9 cellular contexts compared by ENCODE assay signal in genomic region chr4:52665592-52665991, GRCh38. TPM values are rescaled to one million over a fixed set of nuclear protein-coding genes. Genes with fewer than 3 reads are reported as not detected.
DNase-seq lines count a peak whose midpoint lies in the region; ATAC-seq and TF ChIP-seq lines count a peak whose summit lies in the region.
"Had no signal": no experiment of that assay in that cellular context is flagged by ENCODE, and none has a peak within 500 bp of the region (broad histone marks: within the 10 kb centered on the region; RNA-seq: fewer than 3 reads in every experiment).

No MANE protein-coding gene starts in this region.

- H3K36me3 Mint-ChIP-seq in central memory CD8-positive, alpha-beta T cell (ENCODE audit: insufficient read depth), result no peaks in the 10 kb centered on the region
- peaks cover 3% of the 10 kb centered on the region for H3K36me3 Mint-ChIP-seq in activated T-cell treated with anti-CD3 and anti-CD28 coated beads, Interleukin-2, amount 50 U/mL, for 24 hours (ENCODE audit: low read depth)

- H3K9me3 Mint-ChIP-seq in central memory CD8-positive, alpha-beta T cell, result no peaks in the 10 kb centered on the region
- H3K9me3 Mint-ChIP-seq in activated T-cell treated with anti-CD3 and anti-CD28 coated beads, Interleukin-2, amount 50 U/mL, for 24 hours, result no peaks in the 10 kb centered on the region
- H3K9me3 Mint-ChIP-seq: activated naive CD4-positive, alpha-beta T cell treated with anti-CD3 and anti-CD28 coated beads, Interleukin-2, amount 50 U/mL, for 24 hours had no signal

- no peak overlapping the region for H3K27ac Mint-ChIP-seq in central memory CD8-positive, alpha-beta T cell (ENCODE audit: low read depth)
- H3K27ac Mint-ChIP-seq in activated T-cell treated with anti-CD3 and anti-CD28 coated beads, Interleukin-2, amount 50 U/mL, for 24 hours, result no peak overlapping the region
- H3K27ac Mint-ChIP-seq: activated naive CD4-positive, alpha-beta T cell treated with anti-CD3 and anti-CD28 coated beads, Interleukin-2, amount 50 U/mL, for 24 hours had no signal

- no peak overlapping the region for H3K4me3 Mint-ChIP-seq in central memory CD8-positive, alpha-beta T cell
- H3K4me3 Mint-ChIP-seq in activated T-cell treated with anti-CD3 and anti-CD28 coated beads, Interleukin-2, amount 50 U/mL, for 24 hours, result no peak overlapping the region
- H3K4me3 Mint-ChIP-seq: activated naive CD4-positive, alpha-beta T cell treated with anti-CD3 and anti-CD28 coated beads, Interleukin-2, amount 50 U/mL, for 24 hours had no signal

- peak; percentile 13 for TF ChIP-seq CTCF in C4-2B (conservative IDR thresholded peaks at IDR 0.05)

- DNase-seq in central memory CD8-positive, alpha-beta T cell (ENCODE audit: low spot score in 2 of 2), result no peak
- no peak for DNase-seq in stimulated activated naive CD8-positive, alpha-beta T cell treated with anti-CD3 and anti-CD28 coated beads, Interleukin-15, Interleukin-2, amounts not matched to agents 100 U/mL and 50 U/mL, for 24 hours
- DNase-seq in SHP77 treated with DMSO at 0.1 percent for 48 hours (lab: John Stamatoyannopoulos, UW) (no peak), cerebellum (ENCODE audit: low spot score) (no peak)
- DNase-seq in activated T-cell treated with anti-CD3 and anti-CD28 coated beads, Interleukin-2, amount 50 U/mL, for 24 hours, result no peak

- H3K27ac ChIP-seq in C4-2B, result no peak overlapping the region

- H3K27me3 Mint-ChIP-seq in central memory CD8-positive, alpha-beta T cell, result peaks cover 37% of the 10 kb centered on the region
- H3K27me3 Mint-ChIP-seq in activated T-cell treated with anti-CD3 and anti-CD28 coated beads, Interleukin-2, amount 50 U/mL, for 24 hours, result peaks cover 37% of the 10 kb centered on the region

- peaks cover 4% of the 10 kb centered on the region for H3K4me1 Mint-ChIP-seq in central memory CD8-positive, alpha-beta T cell
- H3K4me1 Mint-ChIP-seq in activated T-cell treated with anti-CD3 and anti-CD28 coated beads, Interleukin-2, amount 50 U/mL, for 24 hours (ENCODE audit: low read depth), result peaks cover 6% of the 10 kb centered on the region
- H3K4me1 Mint-ChIP-seq: activated naive CD4-positive, alpha-beta T cell treated with anti-CD3 and anti-CD28 coated beads, Interleukin-2, amount 50 U/mL, for 24 hours had no signal

- ATAC-seq in GM19452 (IDR thresholded peaks at IDR 0.05; ENCODE audit: unreplicated experiment), result peak; percentile 71
- peak; percentile 84 for ATAC-seq in HG03571 (IDR thresholded peaks at IDR 0.05; ENCODE audit: unreplicated experiment)
- ATAC-seq in central memory CD8-positive, alpha-beta T cell (replicated peaks; ENCODE audit: extremely low read depth, poor library complexity, severe bottlenecking), result peak; percentile 58
- ATAC-seq in stimulated activated naive CD8-positive, alpha-beta T cell treated with anti-CD3 and anti-CD28 coated beads, Interleukin-15, Interleukin-2, amounts not matched to agents 100 U/mL and 50 U/mL, for 24 hours, result peak; percentile 71

RNA-seq across cellular contexts. Expression of gene USP46, which starts 6.5 kb away (rescaled TPM):
- total RNA-seq in cerebellum, result 48.8 TPM
